In the genomic region with DNA sequence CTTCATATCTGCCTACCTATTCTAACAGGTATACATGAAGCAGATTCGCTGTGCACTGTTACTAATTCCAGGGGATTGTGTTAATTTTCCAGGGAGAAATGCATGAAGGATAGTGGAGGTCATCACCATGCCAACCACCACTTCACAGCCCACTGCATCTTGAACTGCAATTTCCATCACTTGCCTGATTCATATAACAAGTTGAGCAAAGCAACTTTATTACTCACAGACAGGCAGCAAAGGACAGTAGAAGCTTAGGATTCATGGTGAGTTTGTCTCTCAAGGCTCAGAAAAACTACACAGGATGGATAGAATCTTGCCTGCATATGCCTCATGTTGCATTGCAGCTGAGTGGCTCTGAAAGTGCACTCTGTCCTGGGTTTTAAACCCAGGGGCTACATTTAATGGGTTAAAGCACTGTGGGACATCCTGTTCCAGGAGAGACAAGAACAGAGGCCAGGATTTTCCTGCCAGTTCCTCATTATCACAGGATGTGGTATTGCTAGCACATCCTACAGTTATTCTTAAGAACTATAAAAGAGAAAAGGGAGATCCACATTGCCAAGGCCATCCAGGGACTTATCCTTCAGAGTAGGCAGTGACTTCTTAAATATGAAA, we compare ENCODE assay signal across 17 cellular contexts.
DNase-seq lines count a peak whose midpoint lies in the region; ATAC-seq, FAIRE-seq and TF ChIP-seq lines count a peak whose summit lies in the region.
"Had no signal": no experiment of that assay in that cellular context is flagged by ENCODE, and none has a peak within 500 bp of the region (broad histone marks: within the 10 kb centered on the region; RNA-seq: fewer than 3 reads in every experiment).

No MANE protein-coding gene starts in this region.

- TF ChIP-seq EP300 in SK-N-SH (IDR thresholded peaks at IDR 0.05; ENCODE audit: borderline replicate concordance in 1 of 2, low read depth in 1 of 2, low read length in 1 of 2) = peak; percentile 23 to 68; a peak in 2 of 4 replicates

- H3K36me3 ChIP-seq in SK-N-SH (replicated peaks in 1 of 2; ENCODE audit: control insufficient read depth in 1 of 2, insufficient read depth in 2 of 2, low read length in 1 of 2) (no peaks in the 10 kb centered on the region), pancreas (no peaks in the 10 kb centered on the region)
- H3K36me3 ChIP-seq: heart left ventricle, left lung had no signal

- H3K27me3 ChIP-seq in SK-N-SH (ENCODE audit: insufficient read depth) = no peaks in the 10 kb centered on the region; the same call in 1 of the 2 replicates
- no peaks in the 10 kb centered on the region for H3K27me3 ChIP-seq in pancreas

- H3K9me2 ChIP-seq in SK-N-SH = no peaks in the 10 kb centered on the region

- H3K9ac ChIP-seq in SK-N-SH = no peak overlapping the region

- CTCF ChIA-PET in SK-N-SH (lab: Yijun Ruan, JAX) = interaction anchor here (0.8 to 15.3 kb wide), 10 partner anchors 9 to 603 kb away, joined by 3 to 417 read pairs (median 6); no protein-coding TSS in a partner anchor

- no peak for TF ChIP-seq RAD21 in SK-N-SH (IDR thresholded peaks at IDR 0.05; ENCODE audit: low read length)

- H3K4me3 ChIP-seq in SK-N-SH (ENCODE audit: low read depth in 2 of 2, low read length in 1 of 2) (no peak overlapping the region), fibroblast of mammary gland (ENCODE audit: control insufficient read depth, low read depth, low read length) (no peak overlapping the region), pancreas (no peak overlapping the region)
- H3K4me3 ChIP-seq: heart left ventricle, left lung, smooth muscle cell had no signal

- no peaks in the 10 kb centered on the region for H3K79me2 ChIP-seq in SK-N-SH (ENCODE audit: insufficient read depth)

- 0 out of 2 replicates have a peak overlapping the region, but pooled peaks have one; percentile 32 for H2AFZ ChIP-seq in SK-N-SH (ENCODE audit: low read depth)

- TF ChIP-seq CTCF in SK-N-SH (IDR thresholded peaks at IDR 0.05) = no peak
- no peak for TF ChIP-seq CTCF in fibroblast of mammary gland (conservative IDR thresholded peaks at IDR 0.05; ENCODE audit: control insufficient read depth, insufficient read depth, low read depth, low read length)
- no peak for TF ChIP-seq CTCF in pancreas (IDR thresholded peaks at IDR 0.05)
- TF ChIP-seq CTCF in D721Med (IDR thresholded peaks at IDR 0.05; ENCODE audit: insufficient read depth, missing control alignments) = no peak

- no peaks in the 10 kb centered on the region for H4K20me1 ChIP-seq in SK-N-SH (ENCODE audit: insufficient read depth)

- H3K27ac ChIP-seq in SK-N-SH (ENCODE audit: low read depth in 2 of 2, low read length in 1 of 2) (peak overlapping the region in 1 of 2 experiments; percentile 98; a peak in 3 of 4 replicates), pancreas (no peak overlapping the region)
- H3K27ac ChIP-seq: heart left ventricle, left lung, RWPE1 had no signal

- ATAC-seq in pancreas = no peak
- ATAC-seq: heart left ventricle; left lung; natural killer cell treated with Interleukin-12 subunit alpha and Interleukin-12 subunit beta and Interleukin-15 and Interleukin-18, amount 100 ng/mL, for 72 hours had no signal

- intact Hi-C loops in pancreas (cut with DNase I) = no loop called here

- peaks cover 0 to 17% of the 10 kb centered on the region in 2 experiments; a peak in 2 of 4 replicates for H3K4me1 ChIP-seq in SK-N-SH (ENCODE audit: control insufficient read depth in 1 of 2, insufficient read depth in 2 of 2, low read depth in 1 of 2, low read length in 1 of 2)
- H3K4me1 ChIP-seq in pancreas = no peaks in the 10 kb centered on the region
- H3K4me1 ChIP-seq: heart left ventricle, left lung had no signal

- H3F3A ChIP-seq in SK-N-SH (replicated peaks; ENCODE audit: insufficient read depth) = no peaks in the 10 kb centered on the region

- DNase-seq in AG08395 (ENCODE audit: low spot score) (peak; percentile 8), Daoy (ENCODE audit: low read depth) (peak; percentile 48), SK-N-SH (peak; percentile 63), fibroblast of mammary gland (ENCODE audit: low read depth) (peak; percentile 83), DMS53 treated with DMSO at 0.1 percent for 48 hours (lab: John Stamatoyannopoulos, UW; ENCODE audit: unreplicated experiment) (no peak), pancreas (no peak), D721Med (ENCODE audit: insufficient read length, low spot score) (no peak), cortex of kidney (lab: John Stamatoyannopoulos, UW) (no peak)
- DNase-seq: aorta, COR-L47, heart left ventricle, left lung, NCI-H1436 treated with DMSO at 0.1 percent for 48 hours, NCI-H510A had no signal

- FAIRE-seq in pancreas (lab: Jason Lieb, UNC) = no peak
- no peak for FAIRE-seq in D721Med (lab: Jason Lieb, UNC)

- no peak overlapping the region for H3K4me2 ChIP-seq in SK-N-SH
- H3K4me2 ChIP-seq: smooth muscle cell had no signal

- WGBS in SK-N-SH (ENCODE audit: low lambda C conversion rate) = 24% methylated on average over 1 of the region's 1 CpG
- 82 to 91% methylated on average over 1 of the region's 1 CpG for WGBS in pancreas, 2 donors

- no peaks in the 10 kb centered on the region for H3K9me3 ChIP-seq in SK-N-SH
- H3K9me3 ChIP-seq in pancreas = no peaks in the 10 kb centered on the region
- H3K9me3 ChIP-seq: heart left ventricle, left lung had no signal

- POLR2A ChIA-PET in SK-N-SH (lab: Yijun Ruan, JAX) = interaction anchor here (1.0 kb wide), 1 partner anchor 34 kb away, joined by 4 read pairs; no protein-coding TSS in a partner anchor

TF ChIP-seq in SK-N-SH, 30 proteins besides CTCF, POLR2A, EP300 and RAD21:
- peak; percentile 33; the same call in 1 of the 2 replicates for TF ChIP-seq TCF12 (IDR thresholded peaks at IDR 0.05)
- TF ChIP-seq MXI1 (IDR thresholded peaks at IDR 0.05; ENCODE audit: low read depth, low read length) = no peak
- no peak for TF ChIP-seq PBX3 (IDR thresholded peaks at IDR 0.05)
- TF ChIP-seq NFIC (IDR thresholded peaks at IDR 0.05; ENCODE audit: borderline replicate concordance) = peak; percentile 22; the same call in 1 of the 2 replicates
- TF ChIP-seq RCOR1 (IDR thresholded peaks at IDR 0.05; ENCODE audit: low read length) = peak; percentile 70
- TF ChIP-seq USF2 (IDR thresholded peaks at IDR 0.05; ENCODE audit: borderline replicate concordance, low read depth, low read length) = no peak

Comparison
In these comparisons a context has a peak if more than half of its experiments do, and no peak if none do; other contexts are left out.
1. DNase-seq: peak in AG08395 (single experiment), Daoy (single experiment), SK-N-SH (single experiment) and fibroblast of mammary gland (single experiment); none in DMS53 treated with DMSO at 0.1 percent for 48 hours (single experiment), pancreas (0 of 6), D721Med (single experiment) and cortex of kidney (single experiment).